In genomic region chr7:12554421-12554820, GRCh38 we compare ENCODE assay signal across 17 cellular contexts. TPM values are rescaled to one million over a fixed set of nuclear protein-coding genes. Genes with fewer than 3 reads are reported as not detected.
A peak's percentile ranks its signal among the peaks of the same experiment; 100 is the strongest.
DNase-seq lines count a peak whose midpoint lies in the region; ATAC-seq, FAIRE-seq and TF ChIP-seq lines count a peak whose summit lies in the region.
"Had no signal": no experiment of that assay in that cellular context is flagged by ENCODE, and none has a peak within 500 bp of the region (broad histone marks: within the 10 kb centered on the region; RNA-seq: fewer than 3 reads in every experiment).

No MANE protein-coding gene starts in this region.

- no peak overlapping the region for H2BK5ac ChIP-seq in mesenchymal stem cell (ENCODE audit: low read depth, low read length, poor library complexity, severe bottlenecking)

- H2AFZ ChIP-seq in mesenchymal stem cell (ENCODE audit: low read depth, low read length): no peak overlapping the region

- H3K4me1 ChIP-seq in kidney (ENCODE audit: control insufficient read depth in 1 of 2, insufficient read depth in 1 of 2, low read depth in 1 of 2, low read length in 2 of 2): no peaks in the 10 kb centered on the region
- peaks cover 2% of the 10 kb centered on the region for H3K4me1 ChIP-seq in mesenchymal stem cell (ENCODE audit: control insufficient read depth, insufficient read depth, low read depth, low read length)
- H3K4me1 ChIP-seq: HAP-1 had no signal

- peak overlapping the region; percentile 65 for H3K27ac ChIP-seq in HL-60 (replicated peaks)
- peak overlapping the region; percentile 78 for H3K27ac ChIP-seq in SK-N-MC
- no peak overlapping the region for H3K27ac ChIP-seq in kidney (ENCODE audit: low read depth in 2 of 2, low read length in 2 of 2)
- peak overlapping the region; percentile 50 for H3K27ac ChIP-seq in mesenchymal stem cell (ENCODE audit: low read length, poor library complexity, severe bottlenecking)
- H3K27ac ChIP-seq: A549 had no signal

- intact Hi-C loops in kidney (cut with DNase I): no loop called here

- H4K91ac ChIP-seq in mesenchymal stem cell (ENCODE audit: low read length): no peak overlapping the region

- H3K27me3 ChIP-seq in HL-60 (ENCODE audit: insufficient read depth, poor library complexity, severe bottlenecking): no peaks in the 10 kb centered on the region
- no peaks in the 10 kb centered on the region for H3K27me3 ChIP-seq in mesenchymal stem cell (ENCODE audit: control insufficient read depth in 1 of 2, insufficient read depth in 1 of 2, low read length in 2 of 2)

- no peak overlapping the region for H3K18ac ChIP-seq in mesenchymal stem cell (ENCODE audit: low read depth in 1 of 2, low read length in 2 of 2)

- H3K9ac ChIP-seq in SK-N-MC (ENCODE audit: insufficient read length): peak overlapping the region; percentile 3
- H3K9ac ChIP-seq in kidney (ENCODE audit: low read length in 2 of 2): no peak overlapping the region
- no peak overlapping the region for H3K9ac ChIP-seq in mesenchymal stem cell (ENCODE audit: low read length)

- 100% methylated on average over 2 of the region's 4 CpGs for WGBS in mesenchymal stem cell

- H3K36me3 ChIP-seq in SK-N-MC (ENCODE audit: insufficient read depth, low read length): no peaks in the 10 kb centered on the region
- no peaks in the 10 kb centered on the region for H3K36me3 ChIP-seq in kidney (ENCODE audit: control insufficient read depth in 1 of 2, insufficient read depth in 2 of 2, low read length in 2 of 2)
- no peaks in the 10 kb centered on the region for H3K36me3 ChIP-seq in mesenchymal stem cell (ENCODE audit: control insufficient read depth in 1 of 2, insufficient read depth in 2 of 2, low read depth in 1 of 2, low read length in 2 of 2)
- H3K36me3 ChIP-seq: HAP-1 had no signal

- no peak overlapping the region for H3K4ac ChIP-seq in mesenchymal stem cell (ENCODE audit: low read depth in 1 of 2, low read length in 2 of 2)

- H4K8ac ChIP-seq in mesenchymal stem cell (ENCODE audit: low read length): no peak overlapping the region

- no peak overlapping the region for H2BK12ac ChIP-seq in mesenchymal stem cell (ENCODE audit: low read length in 2 of 2)

- no peaks in the 10 kb centered on the region for H3K79me1 ChIP-seq in mesenchymal stem cell (replicated peaks; ENCODE audit: low read length, poor library complexity, severe bottlenecking)

- no peak for DNase-seq in HL-60 (ENCODE audit: low read depth in 1 of 2, low spot score in 1 of 2)
- DNase-seq in SK-N-MC (ENCODE audit: low read depth, low spot score): no peak
- no peak for DNase-seq in kidney
- DNase-seq in mesenchymal stem cell: no peak
- DNase-seq in hypothalamus (lab: John Stamatoyannopoulos, UW): no peak
- no peak for DNase-seq in left lobe of liver (ENCODE audit: low spot score)
- DNase-seq: CD8-positive, alpha-beta T cell; DMS79 had no signal

- no peak overlapping the region for H3K14ac ChIP-seq in mesenchymal stem cell (ENCODE audit: low read length in 2 of 2)

- no peak overlapping the region for H3K4me2 ChIP-seq in mesenchymal stem cell (ENCODE audit: low read length, poor library complexity, severe bottlenecking)
- H3K4me2 ChIP-seq: A549 had no signal

- FAIRE-seq in kidney (lab: Jason Lieb, UNC): peak; percentile 38
- FAIRE-seq: A549, GM12891, H1, K562 had no signal

- no peak overlapping the region for H2BK120ac ChIP-seq in mesenchymal stem cell (ENCODE audit: low read depth, low read length)

- ATAC-seq in HG02678 (IDR thresholded peaks at IDR 0.05; ENCODE audit: unreplicated experiment) (no peak), GM21367 (IDR thresholded peaks at IDR 0.05; ENCODE audit: unreplicated experiment) (no peak), left lobe of liver (no peak)
- ATAC-seq: A549; CD8-positive, alpha-beta T cell; K562 had no signal

- H3K9me3 ChIP-seq in SK-N-MC (ENCODE audit: low read depth, low read length) (no peaks in the 10 kb centered on the region), kidney (ENCODE audit: control insufficient read depth in 1 of 2, low read length in 2 of 2) (no peaks in the 10 kb centered on the region), mesenchymal stem cell (ENCODE audit: control insufficient read depth, low read length) (no peaks in the 10 kb centered on the region)
- H3K9me3 ChIP-seq: A549, HAP-1 had no signal

- H3K4me3 ChIP-seq in HL-60 (replicated peaks; ENCODE audit: insufficient read depth, low read length): no peak overlapping the region
- peak overlapping the region; percentile 45 for H3K4me3 ChIP-seq in SK-N-MC
- H3K4me3 ChIP-seq in kidney (ENCODE audit: low read length in 2 of 2): peak overlapping the region in 1 of 2 donors; percentile 46
- no peak overlapping the region for H3K4me3 ChIP-seq in mesenchymal stem cell (ENCODE audit: insufficient read depth in 1 of 2, low read depth in 1 of 2, low read length in 2 of 2)
- H3K4me3 ChIP-seq: A549, HAP-1, K562 had no signal

- no peak overlapping the region for H3K23ac ChIP-seq in mesenchymal stem cell (ENCODE audit: low read length in 2 of 2)

- no peak overlapping the region for H2AK5ac ChIP-seq in mesenchymal stem cell (ENCODE audit: low read length, severe bottlenecking)

- no peak overlapping the region for H2BK15ac ChIP-seq in mesenchymal stem cell (ENCODE audit: low read depth, poor library complexity, severe bottlenecking)

- TF ChIP-seq CTCF in HL-60 (IDR thresholded peaks at IDR 0.05; ENCODE audit: insufficient read depth, low read length) (no peak), kidney (IDR thresholded peaks at IDR 0.05; ENCODE audit: borderline replicate concordance, extremely low read depth, insufficient read depth) (no peak)

RNA-seq across cellular contexts. Expression of gene SCIN, which starts 16.1 kb away (rescaled TPM):
- total RNA-seq in kidney (141 TPM), left lobe of liver (0.30 TPM)
- polyA plus RNA-seq in kidney (ENCODE audit: insufficient read depth, low read depth, low replicate concordance): 62.8 TPM
- not detected for polyA plus RNA-seq in mesenchymal stem cell (2013, experiment 1 of 2)
- polyA plus RNA-seq in mesenchymal stem cell (2013, experiment 2 of 2): not detected
- total RNA-seq: CD8-positive, alpha-beta T cell; G401 had no signal
- polyA plus RNA-seq: CD14-positive monocyte had no signal

Comparison
In these comparisons a context has a peak if more than half of its experiments do, and no peak if none do; other contexts are left out.
1. H3K27ac ChIP-seq: peak in HL-60 (single experiment), SK-N-MC (single experiment) and mesenchymal stem cell (single experiment); none in kidney (0 of 2).
2. RNA of gene SCIN, which starts 16.1 kb away (total RNA-seq): 141 TPM in kidney (single experiment); 0.30 TPM in left lobe of liver (single experiment); every median in the first group is over 100 times any median in the second.